Comparison of ENCODE assay signal across 11 cellular contexts in genomic region chr14:75469606-75470237, GRCh38. TPM values are rescaled to one million over a fixed set of nuclear protein-coding genes. Genes with fewer than 3 reads are reported as not detected.
DNase-seq lines count a peak whose midpoint lies in the region; ATAC-seq and TF ChIP-seq lines count a peak whose summit lies in the region.
"Had no signal": no experiment of that assay in that cellular context is flagged by ENCODE, and none has a peak within 500 bp of the region (broad histone marks: within the 10 kb centered on the region; RNA-seq: fewer than 3 reads in every experiment).

No MANE protein-coding gene starts in this region.

- intact Hi-C loops in esophagus squamous epithelium (cut with DNase I): no loop called here

- no peak overlapping the region for H3K9ac ChIP-seq in rectal smooth muscle tissue (ENCODE audit: low read length)

- TF ChIP-seq CTCF in esophagus squamous epithelium (IDR thresholded peaks at IDR 0.05): no peak

- ATAC-seq in esophagus mucosa (no peak), HG03108 (IDR thresholded peaks at IDR 0.05; ENCODE audit: unreplicated experiment) (no peak)

- H3K27me3 ChIP-seq in esophagus squamous epithelium (no peaks in the 10 kb centered on the region), rectal smooth muscle tissue (ENCODE audit: control insufficient read depth, insufficient read depth, low read length) (no peaks in the 10 kb centered on the region)
- H3K27me3 ChIP-seq: BLaER1 treated with 17β-estradiol and CSF1 and Interleukin-3, amounts not matched to agents 10 nM and 100 nM had no signal

- H3K27ac ChIP-seq in esophagus squamous epithelium (peak overlapping the region in 3 of 4 donors; percentile 55 to 68 (median 65)), rectal smooth muscle tissue (ENCODE audit: low read depth, low read length) (peak overlapping the region; percentile 51)

- H3K4me1 ChIP-seq in esophagus squamous epithelium (peaks cover 0 to 40% (median 7%) of the 10 kb centered on the region in 3 donors), rectal smooth muscle tissue (ENCODE audit: control insufficient read depth, insufficient read depth, low read length) (peaks cover 10% of the 10 kb centered on the region)

- TF ChIP-seq POLR2A in esophagus squamous epithelium (IDR thresholded peaks at IDR 0.05): no peak

- no peak overlapping the region for H3K4me3 ChIP-seq in esophagus squamous epithelium
- no peak overlapping the region for H3K4me3 ChIP-seq in rectal smooth muscle tissue (ENCODE audit: low read length)
- H3K4me3 ChIP-seq: BLaER1 treated with 17β-estradiol and CSF1 and Interleukin-3, amounts not matched to agents 10 nM and 100 nM had no signal

- H3K9me3 ChIP-seq in esophagus squamous epithelium: no peaks in the 10 kb centered on the region
- H3K9me3 ChIP-seq: BLaER1 treated with 17β-estradiol and CSF1 and Interleukin-3, amounts not matched to agents 10 nM and 100 nM had no signal

- peaks cover 21 to 75% (median 28%) of the 10 kb centered on the region in 3 donors for H3K36me3 ChIP-seq in esophagus squamous epithelium
- peaks cover 9% of the 10 kb centered on the region for H3K36me3 ChIP-seq in rectal smooth muscle tissue (ENCODE audit: control insufficient read depth, insufficient read depth, low read length)

- DNase-seq in DMS153 treated with DMSO at 0.1 percent for 48 hours (lab: John Stamatoyannopoulos, UW; ENCODE audit: unreplicated experiment): peak; percentile 54
- peak; percentile 58 for DNase-seq in NCI-H2196 treated with DMSO at 0.1 percent for 48 hours (lab: John Stamatoyannopoulos, UW; ENCODE audit: unreplicated experiment)
- no peak for DNase-seq in esophagus squamous epithelium (lab: John Stamatoyannopoulos, UW)
- no peak for DNase-seq in NCI-H82 (lab: John Stamatoyannopoulos, UW)
- no peak for DNase-seq in NCI-H146 treated with DMSO at 0.1 percent for 48 hours (lab: John Stamatoyannopoulos, UW; ENCODE audit: unreplicated experiment)
- DNase-seq: activated T-cell treated with anti-CD3 and anti-CD28 coated beads, Interleukin-2, amount 50 U/mL, for 48 hours; NCI-H2227 treated with DMSO at 0.1 percent for 48 hours had no signal

- WGBS in esophagus squamous epithelium, 2 donors: 36 to 50% methylated on average over 17 to 20 of the region's 25 CpGs

RNA-seq across cellular contexts. Expression of gene JDP2, which starts 41.9 kb away (rescaled TPM):
- total RNA-seq in esophagus squamous epithelium: 10 to 100 TPM; 20.9 to 41.8 (median 36.9) TPM
- 18.5 TPM for total RNA-seq in esophagus mucosa

RNA-seq across cellular contexts. Expression of gene BATF, which starts 52.5 kb away (rescaled TPM):
- total RNA-seq in esophagus squamous epithelium (10 to 100 TPM in 1 of 4 donors, 1 to 10 TPM in 3; 1.7 to 14.5 (median 6.8) TPM), esophagus mucosa (0.84 TPM)

Comparison
In these comparisons a context has a peak if more than half of its experiments do, and no peak if none do; other contexts are left out.
1. DNase-seq: peak in DMS153 treated with DMSO at 0.1 percent for 48 hours (single experiment) and NCI-H2196 treated with DMSO at 0.1 percent for 48 hours (single experiment); none in esophagus squamous epithelium (single experiment), NCI-H82 (single experiment) and NCI-H146 treated with DMSO at 0.1 percent for 48 hours (single experiment).